In the genomic region with DNA sequence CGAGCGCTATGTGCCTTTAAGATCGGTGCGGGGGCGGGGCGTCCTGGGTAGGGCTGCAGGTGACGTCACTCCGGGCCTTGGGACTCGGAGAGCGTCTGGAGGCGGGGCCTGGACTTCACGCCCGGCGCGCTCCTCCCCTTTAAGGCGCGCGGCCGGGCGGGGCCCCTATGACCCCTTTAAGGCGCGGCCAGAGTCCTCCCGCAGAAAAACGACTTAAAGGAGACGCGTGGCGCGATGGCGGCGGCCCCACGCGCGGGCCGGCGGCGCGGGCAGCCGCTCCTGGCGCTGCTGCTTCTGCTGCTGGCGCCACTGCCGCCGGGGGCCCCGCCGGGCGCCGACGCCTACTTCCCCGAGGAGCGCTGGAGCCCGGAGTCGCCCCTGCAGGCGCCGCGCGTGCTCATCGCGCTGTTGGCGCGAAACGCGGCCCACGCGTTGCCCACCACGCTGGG, we compare ENCODE assay signal across 8 cellular contexts. TPM values are rescaled to one million over a fixed set of nuclear protein-coding genes. Genes with fewer than 3 reads are reported as not detected.
DNase-seq lines count a peak whose midpoint lies in the region; ATAC-seq and TF ChIP-seq lines count a peak whose summit lies in the region.

A gene (plus strand): TSS at position 170 of the 449 bp plus-strand sequence. CDS start 65 bp downstream, at position 235.

- H2AFZ ChIP-seq in MM.1S (ENCODE audit: low read length) = peak within 1 kb of the TSS; percentile 100

- H3K79me2 ChIP-seq in DOHH2 (ENCODE audit: control insufficient read depth, low read length) (peaks cover 38% of the 10 kb centered on the region), MM.1S (ENCODE audit: low read length) (peaks cover 9% of the 10 kb centered on the region)

- H3K36me3 ChIP-seq in DOHH2 (ENCODE audit: control insufficient read depth, low read length) = peaks cover 37% of the 10 kb centered on the region
- H3K36me3 ChIP-seq in H7 (replicated peaks; ENCODE audit: control insufficient read depth, insufficient read depth, low read length) = peaks cover 2% of the 10 kb centered on the region
- H3K36me3 ChIP-seq in MM.1S (replicated peaks; ENCODE audit: insufficient read depth, low read length) = no peaks in the 10 kb centered on the region

- H4K20me1 ChIP-seq in DOHH2 (ENCODE audit: control insufficient read depth, insufficient read depth, low read depth, low read length) (no peaks in the 10 kb centered on the region), MM.1S (ENCODE audit: insufficient read depth, low read length) (no peaks in the 10 kb centered on the region)

- peaks cover 12% of the 10 kb centered on the region for H3F3A ChIP-seq in DOHH2 (ENCODE audit: control insufficient read depth, insufficient read depth)
- no peaks in the 10 kb centered on the region for H3F3A ChIP-seq in MM.1S (ENCODE audit: insufficient read depth, low read length)

- no peaks in the 10 kb centered on the region for H3K9me2 ChIP-seq in DOHH2 (replicated peaks; ENCODE audit: control insufficient read depth, low read length)
- no peaks in the 10 kb centered on the region for H3K9me2 ChIP-seq in MM.1S (replicated peaks; ENCODE audit: insufficient read depth, low read length)

- H3K9me3 ChIP-seq in DOHH2 (ENCODE audit: control insufficient read depth, insufficient read depth, low read length) (no peaks in the 10 kb centered on the region), MM.1S (replicated peaks; ENCODE audit: insufficient read depth, low read length) (no peaks in the 10 kb centered on the region)

- peak within 1 kb of the TSS; percentile 96 for H3K4me3 ChIP-seq in DOHH2 (ENCODE audit: low read length)
- peak within 1 kb of the TSS; percentile 98 for H3K4me3 ChIP-seq in H7 (ENCODE audit: insufficient read depth, low read depth, low read length)
- H3K4me3 ChIP-seq in MM.1S (ENCODE audit: low read length) = peak within 1 kb of the TSS; percentile 99
- peak within 1 kb of the TSS; percentile 88 for H3K4me3 ChIP-seq in fibroblast of pulmonary artery (replicated peaks; ENCODE audit: low read depth, low read length)

- H3K4me1 Mint-ChIP-seq in nephron = peaks cover 8% of the 10 kb centered on the region

- H3K36me3 Mint-ChIP-seq in nephron (ENCODE audit: low read depth) = peaks cover 14% of the 10 kb centered on the region

- peak within 1 kb of the TSS; percentile 79 for H3K9ac ChIP-seq in MM.1S (ENCODE audit: low read length)

- H3K27me3 ChIP-seq in DOHH2 (ENCODE audit: control insufficient read depth, low read length) (no peaks in the 10 kb centered on the region), H7 (ENCODE audit: control insufficient read depth, insufficient read depth, low read length) (no peaks in the 10 kb centered on the region), MM.1S (replicated peaks; ENCODE audit: insufficient read depth, low read length) (peaks cover 27% of the 10 kb centered on the region)

- DNase-seq in H7 (peak; percentile 99), MM.1S (peak; percentile 99), SHP77 treated with DMSO at 0.1 percent for 48 hours (lab: John Stamatoyannopoulos, UW) (peak; percentile 88), fibroblast of pulmonary artery (ENCODE audit: low read depth) (peak; percentile 97)
- peak; percentile 94 for DNase-seq in activated effector memory CD4-positive, alpha-beta T cell treated with Interleukin-2 at 50 U/mL for 16 hours
- peak; percentile 100 for DNase-seq in stimulated activated naive CD8-positive, alpha-beta T cell treated with anti-CD3 and anti-CD28 coated beads, Interleukin-15, Interleukin-2, amounts not matched to agents 100 U/mL and 50 U/mL, for 24 hours

- H3K4me1 ChIP-seq in DOHH2 (ENCODE audit: control insufficient read depth, low read length) (peaks cover 21% of the 10 kb centered on the region), MM.1S (ENCODE audit: low read length) (peaks cover 4% of the 10 kb centered on the region; the same call in 1 of the 2 replicates)

- peak within 1 kb of the TSS; percentile 55 for H3K27ac ChIP-seq in DOHH2 (ENCODE audit: low read depth, low read length)
- no peak within 1 kb of the TSS for H3K27ac ChIP-seq in MM.1S (ENCODE audit: low read length)

- H3K4me2 ChIP-seq in DOHH2 (ENCODE audit: low read length) = peak within 1 kb of the TSS; percentile 88
- peak within 1 kb of the TSS; percentile 100 for H3K4me2 ChIP-seq in MM.1S (ENCODE audit: low read depth, low read length)

- peak within 1 kb of the TSS; percentile 85 to 90 (median 86) for H3K4me3 Mint-ChIP-seq in nephron

- ATAC-seq in stimulated activated naive CD8-positive, alpha-beta T cell treated with anti-CD3 and anti-CD28 coated beads, Interleukin-15, Interleukin-2, amounts not matched to agents 100 U/mL and 50 U/mL, for 24 hours = peak; percentile 96

- TF ChIP-seq CTCF in DOHH2 (IDR thresholded peaks at IDR 0.05; ENCODE audit: low read depth, low read length, poor library complexity, severe bottlenecking) (no peak), MM.1S (IDR thresholded peaks at IDR 0.05; ENCODE audit: low read length) (no peak), fibroblast of pulmonary artery (IDR thresholded peaks at IDR 0.05; ENCODE audit: low read length, missing control alignments) (no peak), nephron (IDR thresholded peaks at IDR 0.05; ENCODE audit: unreplicated experiment in 3 of 3) (no peak)

- peaks cover 5% of the 10 kb centered on the region for H3K27me3 Mint-ChIP-seq in nephron (ENCODE audit: low read depth)

- H3K27ac Mint-ChIP-seq in nephron = peak within 1 kb of the TSS in 1 of 3 experiments; percentile 33

- peaks cover 2% of the 10 kb centered on the region for H3K9me3 Mint-ChIP-seq in nephron

RNA-seq across cellular contexts. Expression of the gene that starts here (rescaled TPM):
- 49.5 and 52.0 TPM in 2 replicates for total RNA-seq in H7 (2014; rRNA removed; shearing (Covaris generic))
